1 cellular context compared by ENCODE assay signal in the genomic region with DNA sequence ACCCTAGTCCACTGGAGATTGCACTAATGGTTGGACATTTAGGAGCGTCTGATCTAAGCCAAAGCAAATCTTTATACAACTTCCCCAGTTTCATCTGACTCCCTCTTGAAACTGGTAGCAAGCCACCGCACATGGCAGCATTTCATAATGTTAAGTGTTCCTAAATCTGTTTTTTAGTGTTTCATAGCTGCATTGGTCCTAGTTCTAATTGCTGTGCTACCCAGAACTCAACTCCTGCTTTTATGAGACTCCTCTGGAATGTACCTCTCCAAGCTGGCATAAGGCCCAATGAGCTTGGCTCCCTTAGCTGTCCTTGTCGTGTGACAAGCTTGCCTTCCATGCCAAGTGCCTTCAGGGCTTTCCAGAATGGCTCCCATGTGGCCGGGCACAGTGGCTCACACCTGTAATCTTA.
TF ChIP-seq lines count a peak whose summit lies in the region.

No MANE protein-coding gene starts in this region.

TF ChIP-seq in HepG2, 621 proteins besides CTCF, POLR2A, EP300 and RAD21 (continued from another document):
- TF ChIP-seq, protein P1, sequence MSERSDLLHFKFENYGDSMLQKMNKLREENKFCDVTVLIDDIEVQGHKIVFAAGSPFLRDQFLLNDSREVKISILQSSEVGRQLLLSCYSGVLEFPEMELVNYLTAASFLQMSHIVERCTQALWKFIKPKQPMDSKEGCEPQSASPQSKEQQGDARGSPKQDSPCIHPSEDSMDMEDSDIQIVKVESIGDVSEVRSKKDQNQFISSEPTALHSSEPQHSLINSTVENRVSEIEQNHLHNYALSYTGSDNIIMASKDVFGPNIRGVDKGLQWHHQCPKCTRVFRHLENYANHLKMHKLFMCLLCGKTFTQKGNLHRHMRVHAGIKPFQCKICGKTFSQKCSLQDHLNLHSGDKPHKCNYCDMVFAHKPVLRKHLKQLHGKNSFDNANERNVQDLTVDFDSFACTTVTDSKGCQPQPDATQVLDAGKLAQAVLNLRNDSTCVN (CRISPR knock-in tag; IDR thresholded peaks at IDR 0.05; ENCODE audit: borderline replicate concordance), result no peak
